1 cellular context compared by ENCODE assay signal in the genomic region with DNA sequence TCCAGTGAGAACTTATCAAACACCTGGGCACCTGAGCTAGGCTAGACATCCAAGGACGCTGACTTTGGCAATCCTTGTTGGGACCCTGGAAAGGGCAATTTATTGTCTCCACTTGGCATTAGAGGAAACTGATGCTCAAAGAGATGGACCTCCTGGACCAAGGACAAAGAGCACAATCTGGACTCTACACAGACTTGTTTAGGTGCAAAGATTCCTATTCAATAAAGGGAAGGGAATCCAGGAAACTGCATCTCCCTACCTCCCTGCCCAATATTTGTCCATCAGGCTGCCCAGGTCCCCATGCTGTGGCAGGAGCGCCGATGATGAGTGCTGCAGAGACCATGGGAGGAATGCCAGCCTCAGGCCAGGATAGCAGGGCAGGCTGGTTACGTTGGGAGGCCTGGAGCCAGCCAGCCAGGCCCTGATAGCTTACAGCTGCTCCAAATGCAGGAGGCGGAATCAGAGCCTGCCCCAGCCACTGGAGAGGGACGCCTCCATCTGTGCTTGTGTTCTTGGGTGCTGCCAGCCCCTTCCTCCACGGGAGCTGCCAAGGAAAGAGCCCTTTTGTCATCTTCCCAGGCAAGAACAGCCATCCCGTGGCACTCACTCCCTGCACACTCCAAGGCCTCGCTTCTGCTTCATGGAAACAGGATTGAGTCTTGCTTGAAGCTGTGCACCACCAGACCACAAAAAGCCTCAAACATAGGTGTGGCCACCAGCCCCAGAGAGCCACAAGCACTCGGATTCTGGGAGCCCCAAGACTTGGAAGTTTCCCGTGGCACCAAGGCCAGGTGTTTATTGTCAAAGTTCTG.
A peak's percentile ranks its signal among the peaks of the same experiment; 100 is the strongest.
TF ChIP-seq lines count a peak whose summit lies in the region.

No MANE protein-coding gene starts in this region.

TF ChIP-seq in HepG2, 621 proteins besides CTCF, POLR2A, EP300 and RAD21 (continued from another document and continues in another):
- TF ChIP-seq, protein P1, sequence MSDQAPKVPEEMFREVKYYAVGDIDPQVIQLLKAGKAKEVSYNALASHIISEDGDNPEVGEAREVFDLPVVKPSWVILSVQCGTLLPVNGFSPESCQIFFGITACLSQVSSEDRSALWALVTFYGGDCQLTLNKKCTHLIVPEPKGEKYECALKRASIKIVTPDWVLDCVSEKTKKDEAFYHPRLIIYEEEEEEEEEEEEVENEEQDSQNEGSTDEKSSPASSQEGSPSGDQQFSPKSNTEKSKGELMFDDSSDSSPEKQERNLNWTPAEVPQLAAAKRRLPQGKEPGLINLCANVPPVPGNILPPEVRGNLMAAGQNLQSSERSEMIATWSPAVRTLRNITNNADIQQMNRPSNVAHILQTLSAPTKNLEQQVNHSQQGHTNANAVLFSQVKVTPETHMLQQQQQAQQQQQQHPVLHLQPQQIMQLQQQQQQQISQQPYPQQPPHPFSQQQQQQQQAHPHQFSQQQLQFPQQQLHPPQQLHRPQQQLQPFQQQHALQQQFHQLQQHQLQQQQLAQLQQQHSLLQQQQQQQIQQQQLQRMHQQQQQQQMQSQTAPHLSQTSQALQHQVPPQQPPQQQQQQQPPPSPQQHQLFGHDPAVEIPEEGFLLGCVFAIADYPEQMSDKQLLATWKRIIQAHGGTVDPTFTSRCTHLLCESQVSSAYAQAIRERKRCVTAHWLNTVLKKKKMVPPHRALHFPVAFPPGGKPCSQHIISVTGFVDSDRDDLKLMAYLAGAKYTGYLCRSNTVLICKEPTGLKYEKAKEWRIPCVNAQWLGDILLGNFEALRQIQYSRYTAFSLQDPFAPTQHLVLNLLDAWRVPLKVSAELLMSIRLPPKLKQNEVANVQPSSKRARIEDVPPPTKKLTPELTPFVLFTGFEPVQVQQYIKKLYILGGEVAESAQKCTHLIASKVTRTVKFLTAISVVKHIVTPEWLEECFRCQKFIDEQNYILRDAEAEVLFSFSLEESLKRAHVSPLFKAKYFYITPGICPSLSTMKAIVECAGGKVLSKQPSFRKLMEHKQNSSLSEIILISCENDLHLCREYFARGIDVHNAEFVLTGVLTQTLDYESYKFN (CRISPR knock-in tag; conservative IDR thresholded peaks at IDR 0.05): peak; percentile 32; the same call in 1 of the 2 replicates
- TF ChIP-seq ZNF891 (CRISPR knock-in tag; IDR thresholded peaks at IDR 0.05) (peak; percentile 76), LCORL (IDR thresholded peaks at IDR 0.05) (no peak), LCORL (CRISPR knock-in tag; IDR thresholded peaks at IDR 0.05) (0 out of 2 replicates have a peak, but pooled peaks have one; percentile 30), ZNF556 (CRISPR knock-in tag; IDR thresholded peaks at IDR 0.05; ENCODE audit: borderline replicate concordance) (0 out of 2 replicates have a peak, but pooled peaks have one; percentile 38), SAFB2 (CRISPR knock-in tag; IDR thresholded peaks at IDR 0.05; ENCODE audit: borderline replicate concordance, low read depth) (peak; percentile 50; the same call in 1 of the 2 replicates), HNF4G (IDR thresholded peaks at IDR 0.05; ENCODE audit: borderline replicate concordance, low read depth, low read length) (0 out of 2 replicates have a peak, but pooled peaks have one; percentile 61), HNF4G (CRISPR knock-in tag; IDR thresholded peaks at IDR 0.05; ENCODE audit: borderline replicate concordance, low read depth) (no peak), POLR2G (IDR thresholded peaks at IDR 0.05; ENCODE audit: low read depth, low read length) (0 out of 2 replicates have a peak, but pooled peaks have one; percentile 16), EED (CRISPR knock-in tag; IDR thresholded peaks at IDR 0.05) (0 out of 2 replicates have a peak, but pooled peaks have one; percentile 0), FOXP1 (IDR thresholded peaks at IDR 0.05) (no peak), FOXP1 (CRISPR knock-in tag; IDR thresholded peaks at IDR 0.05) (peak; percentile 8; the same call in 1 of the 2 replicates), RFX5 (IDR thresholded peaks at IDR 0.05; ENCODE audit: low read depth, low read length) (no peak), AGO2 (optimal IDR thresholded peaks at IDR 0.05; ENCODE audit: low read depth, low read length) (peak; percentile 77), ZNF780A (CRISPR knock-in tag; IDR thresholded peaks at IDR 0.05) (no peak), YY1 (IDR thresholded peaks at IDR 0.05; ENCODE audit: insufficient read depth, insufficient replicate concordance, low read depth, low read length) (peak; percentile 27), RBFOX2 (IDR thresholded peaks at IDR 0.05; ENCODE audit: low read depth, low read length) (peak; percentile 65), GTF3A (CRISPR knock-in tag; conservative IDR thresholded peaks at IDR 0.05) (no peak), RBM39 (IDR thresholded peaks at IDR 0.05; ENCODE audit: low read depth, low read length, poor library complexity, severe bottlenecking) (peak; percentile 37), ZBTB20 (CRISPR knock-in tag; IDR thresholded peaks at IDR 0.05; ENCODE audit: borderline replicate concordance, low read depth) (peak; percentile 12; the same call in 1 of the 2 replicates), ZNF263 (CRISPR knock-in tag; IDR thresholded peaks at IDR 0.05) (0 out of 2 replicates have a peak, but pooled peaks have one; percentile 19), SNAI1 (CRISPR knock-in tag; IDR thresholded peaks at IDR 0.05; ENCODE audit: borderline replicate concordance) (0 out of 2 replicates have a peak, but pooled peaks have one; percentile 13)
- TF ChIP-seq, protein P2, sequence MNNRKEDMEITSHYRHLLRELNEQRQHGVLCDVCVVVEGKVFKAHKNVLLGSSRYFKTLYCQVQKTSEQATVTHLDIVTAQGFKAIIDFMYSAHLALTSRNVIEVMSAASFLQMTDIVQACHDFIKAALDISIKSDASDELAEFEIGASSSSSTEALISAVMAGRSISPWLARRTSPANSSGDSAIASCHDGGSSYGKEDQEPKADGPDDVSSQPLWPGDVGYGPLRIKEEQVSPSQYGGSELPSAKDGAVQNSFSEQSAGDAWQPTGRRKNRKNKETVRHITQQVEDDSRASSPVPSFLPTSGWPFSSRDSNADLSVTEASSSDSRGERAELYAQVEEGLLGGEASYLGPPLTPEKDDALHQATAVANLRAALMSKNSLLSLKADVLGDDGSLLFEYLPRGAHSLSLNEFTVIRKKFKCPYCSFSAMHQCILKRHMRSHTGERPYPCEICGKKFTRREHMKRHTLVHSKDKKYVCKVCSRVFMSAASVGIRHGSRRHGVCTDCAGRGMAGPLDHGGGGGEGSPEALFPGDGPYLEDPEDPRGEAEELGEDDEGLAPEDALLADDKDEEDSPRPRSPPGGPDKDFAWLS (CRISPR knock-in tag; IDR thresholded peaks at IDR 0.05; ENCODE audit: borderline replicate concordance): 0 out of 2 replicates have a peak, but pooled peaks have one; percentile 69
- TF ChIP-seq, protein P3, sequence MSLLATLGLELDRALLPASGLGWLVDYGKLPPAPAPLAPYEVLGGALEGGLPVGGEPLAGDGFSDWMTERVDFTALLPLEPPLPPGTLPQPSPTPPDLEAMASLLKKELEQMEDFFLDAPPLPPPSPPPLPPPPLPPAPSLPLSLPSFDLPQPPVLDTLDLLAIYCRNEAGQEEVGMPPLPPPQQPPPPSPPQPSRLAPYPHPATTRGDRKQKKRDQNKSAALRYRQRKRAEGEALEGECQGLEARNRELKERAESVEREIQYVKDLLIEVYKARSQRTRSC (CRISPR knock-in tag; IDR thresholded peaks at IDR 0.05; ENCODE audit: low read depth): peak; percentile 67; the same call in 1 of the 2 replicates
- TF ChIP-seq, protein P4, sequence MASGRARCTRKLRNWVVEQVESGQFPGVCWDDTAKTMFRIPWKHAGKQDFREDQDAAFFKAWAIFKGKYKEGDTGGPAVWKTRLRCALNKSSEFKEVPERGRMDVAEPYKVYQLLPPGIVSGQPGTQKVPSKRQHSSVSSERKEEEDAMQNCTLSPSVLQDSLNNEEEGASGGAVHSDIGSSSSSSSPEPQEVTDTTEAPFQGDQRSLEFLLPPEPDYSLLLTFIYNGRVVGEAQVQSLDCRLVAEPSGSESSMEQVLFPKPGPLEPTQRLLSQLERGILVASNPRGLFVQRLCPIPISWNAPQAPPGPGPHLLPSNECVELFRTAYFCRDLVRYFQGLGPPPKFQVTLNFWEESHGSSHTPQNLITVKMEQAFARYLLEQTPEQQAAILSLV (CRISPR knock-in tag; IDR thresholded peaks at IDR 0.05; ENCODE audit: borderline replicate concordance): peak; percentile 64
- TF ChIP-seq, protein P5, sequence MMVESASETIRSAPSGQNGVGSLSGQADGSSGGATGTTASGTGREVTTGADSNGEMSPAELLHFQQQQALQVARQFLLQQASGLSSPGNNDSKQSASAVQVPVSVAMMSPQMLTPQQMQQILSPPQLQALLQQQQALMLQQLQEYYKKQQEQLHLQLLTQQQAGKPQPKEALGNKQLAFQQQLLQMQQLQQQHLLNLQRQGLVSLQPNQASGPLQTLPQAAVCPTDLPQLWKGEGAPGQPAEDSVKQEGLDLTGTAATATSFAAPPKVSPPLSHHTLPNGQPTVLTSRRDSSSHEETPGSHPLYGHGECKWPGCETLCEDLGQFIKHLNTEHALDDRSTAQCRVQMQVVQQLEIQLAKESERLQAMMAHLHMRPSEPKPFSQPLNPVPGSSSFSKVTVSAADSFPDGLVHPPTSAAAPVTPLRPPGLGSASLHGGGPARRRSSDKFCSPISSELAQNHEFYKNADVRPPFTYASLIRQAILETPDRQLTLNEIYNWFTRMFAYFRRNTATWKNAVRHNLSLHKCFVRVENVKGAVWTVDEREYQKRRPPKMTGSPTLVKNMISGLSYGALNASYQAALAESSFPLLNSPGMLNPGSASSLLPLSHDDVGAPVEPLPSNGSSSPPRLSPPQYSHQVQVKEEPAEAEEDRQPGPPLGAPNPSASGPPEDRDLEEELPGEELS (CRISPR knock-in tag; IDR thresholded peaks at IDR 0.05): 0 out of 2 replicates have a peak, but pooled peaks have one; percentile 17
- TF ChIP-seq, protein P6, sequence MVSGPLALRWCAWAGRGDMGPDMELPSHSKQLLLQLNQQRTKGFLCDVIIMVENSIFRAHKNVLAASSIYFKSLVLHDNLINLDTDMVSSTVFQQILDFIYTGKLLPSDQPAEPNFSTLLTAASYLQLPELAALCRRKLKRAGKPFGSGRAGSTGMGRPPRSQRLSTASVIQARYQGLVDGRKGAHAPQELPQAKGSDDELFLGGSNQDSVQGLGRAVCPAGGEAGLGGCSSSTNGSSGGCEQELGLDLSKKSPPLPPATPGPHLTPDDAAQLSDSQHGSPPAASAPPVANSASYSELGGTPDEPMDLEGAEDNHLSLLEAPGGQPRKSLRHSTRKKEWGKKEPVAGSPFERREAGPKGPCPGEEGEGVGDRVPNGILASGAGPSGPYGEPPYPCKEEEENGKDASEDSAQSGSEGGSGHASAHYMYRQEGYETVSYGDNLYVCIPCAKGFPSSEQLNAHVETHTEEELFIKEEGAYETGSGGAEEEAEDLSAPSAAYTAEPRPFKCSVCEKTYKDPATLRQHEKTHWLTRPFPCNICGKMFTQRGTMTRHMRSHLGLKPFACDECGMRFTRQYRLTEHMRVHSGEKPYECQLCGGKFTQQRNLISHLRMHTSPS (CRISPR knock-in tag; IDR thresholded peaks at IDR 0.05; ENCODE audit: low read depth): no peak
- TF ChIP-seq, protein P7, sequence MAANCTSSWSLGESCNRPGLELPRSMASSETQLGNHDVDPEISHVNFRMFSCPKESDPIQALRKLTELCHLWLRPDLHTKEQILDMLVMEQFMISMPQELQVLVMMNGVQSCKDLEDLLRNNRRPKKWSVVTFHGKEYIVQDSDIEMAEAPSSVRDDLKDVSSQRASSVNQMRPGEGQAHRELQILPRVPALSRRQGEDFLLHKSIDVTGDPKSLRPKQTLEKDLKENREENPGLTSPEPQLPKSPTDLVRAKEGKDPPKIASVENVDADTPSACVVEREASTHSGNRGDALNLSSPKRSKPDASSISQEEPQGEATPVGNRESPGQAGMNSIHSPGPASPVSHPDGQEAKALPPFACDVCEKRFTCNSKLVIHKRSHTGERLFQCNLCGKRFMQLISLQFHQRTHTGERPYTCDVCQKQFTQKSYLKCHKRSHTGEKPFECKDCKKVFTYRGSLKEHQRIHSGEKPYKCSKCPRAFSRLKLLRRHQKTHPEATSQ (CRISPR knock-in tag; IDR thresholded peaks at IDR 0.05; ENCODE audit: borderline replicate concordance): no peak
- TF ChIP-seq, protein P8, sequence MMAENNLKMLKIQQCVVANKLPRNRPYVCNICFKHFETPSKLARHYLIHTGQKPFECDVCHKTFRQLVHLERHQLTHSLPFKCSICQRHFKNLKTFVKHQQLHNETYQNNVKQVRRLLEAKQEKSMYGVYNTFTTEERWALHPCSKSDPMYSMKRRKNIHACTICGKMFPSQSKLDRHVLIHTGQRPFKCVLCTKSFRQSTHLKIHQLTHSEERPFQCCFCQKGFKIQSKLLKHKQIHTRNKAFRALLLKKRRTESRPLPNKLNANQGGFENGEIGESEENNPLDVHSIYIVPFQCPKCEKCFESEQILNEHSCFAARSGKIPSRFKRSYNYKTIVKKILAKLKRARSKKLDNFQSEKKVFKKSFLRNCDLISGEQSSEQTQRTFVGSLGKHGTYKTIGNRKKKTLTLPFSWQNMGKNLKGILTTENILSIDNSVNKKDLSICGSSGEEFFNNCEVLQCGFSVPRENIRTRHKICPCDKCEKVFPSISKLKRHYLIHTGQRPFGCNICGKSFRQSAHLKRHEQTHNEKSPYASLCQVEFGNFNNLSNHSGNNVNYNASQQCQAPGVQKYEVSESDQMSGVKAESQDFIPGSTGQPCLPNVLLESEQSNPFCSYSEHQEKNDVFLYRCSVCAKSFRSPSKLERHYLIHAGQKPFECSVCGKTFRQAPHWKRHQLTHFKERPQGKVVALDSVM (CRISPR knock-in tag; IDR thresholded peaks at IDR 0.05): no peak
- TF ChIP-seq, protein P9, sequence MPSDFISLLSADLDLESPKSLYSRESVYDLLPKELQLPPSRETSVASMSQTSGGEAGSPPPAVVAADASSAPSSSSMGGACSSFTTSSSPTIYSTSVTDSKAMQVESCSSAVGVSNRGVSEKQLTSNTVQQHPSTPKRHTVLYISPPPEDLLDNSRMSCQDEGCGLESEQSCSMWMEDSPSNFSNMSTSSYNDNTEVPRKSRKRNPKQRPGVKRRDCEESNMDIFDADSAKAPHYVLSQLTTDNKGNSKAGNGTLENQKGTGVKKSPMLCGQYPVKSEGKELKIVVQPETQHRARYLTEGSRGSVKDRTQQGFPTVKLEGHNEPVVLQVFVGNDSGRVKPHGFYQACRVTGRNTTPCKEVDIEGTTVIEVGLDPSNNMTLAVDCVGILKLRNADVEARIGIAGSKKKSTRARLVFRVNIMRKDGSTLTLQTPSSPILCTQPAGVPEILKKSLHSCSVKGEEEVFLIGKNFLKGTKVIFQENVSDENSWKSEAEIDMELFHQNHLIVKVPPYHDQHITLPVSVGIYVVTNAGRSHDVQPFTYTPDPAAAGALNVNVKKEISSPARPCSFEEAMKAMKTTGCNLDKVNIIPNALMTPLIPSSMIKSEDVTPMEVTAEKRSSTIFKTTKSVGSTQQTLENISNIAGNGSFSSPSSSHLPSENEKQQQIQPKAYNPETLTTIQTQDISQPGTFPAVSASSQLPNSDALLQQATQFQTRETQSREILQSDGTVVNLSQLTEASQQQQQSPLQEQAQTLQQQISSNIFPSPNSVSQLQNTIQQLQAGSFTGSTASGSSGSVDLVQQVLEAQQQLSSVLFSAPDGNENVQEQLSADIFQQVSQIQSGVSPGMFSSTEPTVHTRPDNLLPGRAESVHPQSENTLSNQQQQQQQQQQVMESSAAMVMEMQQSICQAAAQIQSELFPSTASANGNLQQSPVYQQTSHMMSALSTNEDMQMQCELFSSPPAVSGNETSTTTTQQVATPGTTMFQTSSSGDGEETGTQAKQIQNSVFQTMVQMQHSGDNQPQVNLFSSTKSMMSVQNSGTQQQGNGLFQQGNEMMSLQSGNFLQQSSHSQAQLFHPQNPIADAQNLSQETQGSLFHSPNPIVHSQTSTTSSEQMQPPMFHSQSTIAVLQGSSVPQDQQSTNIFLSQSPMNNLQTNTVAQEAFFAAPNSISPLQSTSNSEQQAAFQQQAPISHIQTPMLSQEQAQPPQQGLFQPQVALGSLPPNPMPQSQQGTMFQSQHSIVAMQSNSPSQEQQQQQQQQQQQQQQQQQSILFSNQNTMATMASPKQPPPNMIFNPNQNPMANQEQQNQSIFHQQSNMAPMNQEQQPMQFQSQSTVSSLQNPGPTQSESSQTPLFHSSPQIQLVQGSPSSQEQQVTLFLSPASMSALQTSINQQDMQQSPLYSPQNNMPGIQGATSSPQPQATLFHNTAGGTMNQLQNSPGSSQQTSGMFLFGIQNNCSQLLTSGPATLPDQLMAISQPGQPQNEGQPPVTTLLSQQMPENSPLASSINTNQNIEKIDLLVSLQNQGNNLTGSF (CRISPR knock-in tag; IDR thresholded peaks at IDR 0.05): 0 out of 2 replicates have a peak, but pooled peaks have one; percentile 4
